In genomic region chr3:126617574-126617973, GRCh38 we compare ENCODE assay signal across 25 cellular contexts. TPM values are rescaled to one million over a fixed set of nuclear protein-coding genes. Genes with fewer than 3 reads are reported as not detected.
DNase-seq lines count a peak whose midpoint lies in the region; ATAC-seq, FAIRE-seq and TF ChIP-seq lines count a peak whose summit lies in the region.
"Had no signal": no experiment of that assay in that cellular context is flagged by ENCODE, and none has a peak within 500 bp of the region (broad histone marks: within the 10 kb centered on the region; RNA-seq: fewer than 3 reads in every experiment).

No MANE protein-coding gene starts in this region.

- H3K4me3 ChIP-seq in GM23248 (no peak overlapping the region), RWPE2 (ENCODE audit: severe bottlenecking) (no peak overlapping the region), endothelial cell of umbilical vein (replicated peaks in 1 of 3; ENCODE audit: insufficient read depth in 1 of 3, low read depth in 1 of 3, low read length in 3 of 3) (no peak overlapping the region), vagina (no peak overlapping the region)

- no peak overlapping the region for H3K9ac ChIP-seq in GM23248
- H3K9ac ChIP-seq in endothelial cell of umbilical vein (replicated peaks; ENCODE audit: extremely low read depth, insufficient read depth, low read length): no peak overlapping the region

- H3K9me2 ChIP-seq in GM23248 (ENCODE audit: insufficient read depth): no peaks in the 10 kb centered on the region

- H4K20me1 ChIP-seq in GM23248 (ENCODE audit: insufficient read depth) (no peaks in the 10 kb centered on the region), endothelial cell of umbilical vein (replicated peaks; ENCODE audit: control insufficient read depth, extremely low read depth, insufficient read depth, low read length) (no peaks in the 10 kb centered on the region)

- H3K9me3 ChIP-seq in GM23248 (ENCODE audit: low read depth) (no peaks in the 10 kb centered on the region), RWPE2 (ENCODE audit: severe bottlenecking) (no peaks in the 10 kb centered on the region), endothelial cell of umbilical vein (replicated peaks; ENCODE audit: control insufficient read depth, insufficient read depth, low read length) (no peaks in the 10 kb centered on the region), vagina (no peaks in the 10 kb centered on the region)

- in situ Hi-C loops in GM23248 (cut with MboI): no loop called here

- peaks cover 46% of the 10 kb centered on the region for H3F3A ChIP-seq in GM23248 (ENCODE audit: insufficient read depth)

- H3K27ac ChIP-seq in GM23248 (no peak overlapping the region), RWPE2 (ENCODE audit: poor library complexity, severe bottlenecking) (peak overlapping the region; percentile 44), endothelial cell of umbilical vein (ENCODE audit: insufficient read depth, low read depth, low read length) (no peak overlapping the region), vagina (no peak overlapping the region)

- no peaks in the 10 kb centered on the region for H3K9me1 ChIP-seq in endothelial cell of umbilical vein (replicated peaks; ENCODE audit: control insufficient read depth, extremely low read depth, insufficient read depth, low read length)

- H2AFZ ChIP-seq in GM23248 (no peak overlapping the region), endothelial cell of umbilical vein (ENCODE audit: low read depth, low read length) (no peak overlapping the region)

- CTCF ChIA-PET in endothelial cell of umbilical vein (lab: Charles Lee): no interaction called here

- POLR2A ChIA-PET in endothelial cell of umbilical vein (lab: Charles Lee): no interaction called here

- DNase-seq in NOMO-1 treated with DMSO at 0.1 percent for 48 hours (lab: John Stamatoyannopoulos, UW; ENCODE audit: unreplicated experiment): peak; percentile 14
- no peak for DNase-seq in NOMO-1 treated with dmso at 0.1 percent for 144 hours (lab: John Stamatoyannopoulos, UW; ENCODE audit: unreplicated experiment)
- DNase-seq in GM23248: no peak
- no peak for DNase-seq in RWPE2 (ENCODE audit: low spot score)
- DNase-seq in endothelial cell of umbilical vein (ENCODE audit: low read depth, low spot score): no peak
- DNase-seq in vagina (ENCODE audit: extremely low spot score in 2 of 2): no peak
- no peak for DNase-seq in NCI-H2107 (lab: John Stamatoyannopoulos, UW)
- DNase-seq: 8988T; C1 segment of cervical spinal cord; DMS53; H9; NCI-H1092 treated with DMSO at 0.1 percent for 48 hours; NCI-H146; NCI-H2029 treated with DMSO at 0.1 percent for 48 hours; NCI-H2171; NCI-H345; NCI-H524; NCI-H774; NK-92 treated with Interleukin-12 subunit alpha and Interleukin-12 subunit beta, amount 100 ng/mL, for 24 hours; SHP77 treated with DMSO at 0.1 percent for 48 hours; T-helper 1 cell had no signal

- H3K27me3 ChIP-seq in GM23248 (replicated peaks; ENCODE audit: insufficient read depth) (no peaks in the 10 kb centered on the region), RWPE2 (ENCODE audit: insufficient read depth, poor library complexity, severe bottlenecking) (no peaks in the 10 kb centered on the region), endothelial cell of umbilical vein (ENCODE audit: control insufficient read depth in 2 of 2, insufficient read depth in 2 of 2, low read length in 2 of 2) (no peaks in the 10 kb centered on the region), vagina (no peaks in the 10 kb centered on the region)

- no peak for FAIRE-seq in endothelial cell of umbilical vein (lab: Jason Lieb, UNC)
- FAIRE-seq: D721Med, HTR-8/SVneo had no signal

- no peak for TF ChIP-seq CTCF in RWPE2 (IDR thresholded peaks at IDR 0.05; ENCODE audit: poor library complexity, severe bottlenecking)
- TF ChIP-seq CTCF in endothelial cell of umbilical vein (IDR thresholded peaks at IDR 0.05; ENCODE audit: extremely low read depth in 1 of 2, insufficient read depth in 1 of 2, low read depth in 1 of 2, low read length in 2 of 2): no peak
- no peak for TF ChIP-seq CTCF in vagina (IDR thresholded peaks at IDR 0.05)

- no peak for TF ChIP-seq POLR2A in endothelial cell of umbilical vein (IDR thresholded peaks at IDR 0.05; ENCODE audit: low read depth, low read length)
- no peak for TF ChIP-seq POLR2A in vagina (IDR thresholded peaks at IDR 0.05)

- H3K4me2 ChIP-seq in GM23248 (ENCODE audit: unreplicated experiment) (peak overlapping the region; percentile 10), endothelial cell of umbilical vein (ENCODE audit: insufficient read depth, low read length) (peak overlapping the region; percentile 39)

- dilution Hi-C loops in endothelial cell of umbilical vein (cut with MboI; ENCODE audit: extremely low pct_ligation_motif_present, low sequenced_read_pairs): no loop called here

- H3K36me3 ChIP-seq in GM23248 (ENCODE audit: low read depth): 0 out of 2 replicates have a peak, but pooled peaks cover 2% of the 10 kb centered on the region
- peaks cover 28% of the 10 kb centered on the region; the same call in 1 of the 2 replicates for H3K36me3 ChIP-seq in RWPE2 (ENCODE audit: low read depth)
- H3K36me3 ChIP-seq in endothelial cell of umbilical vein (ENCODE audit: control insufficient read depth in 2 of 2, extremely low read depth in 1 of 2, insufficient read depth in 2 of 2, low read length in 2 of 2): no peaks in the 10 kb centered on the region
- no peaks in the 10 kb centered on the region for H3K36me3 ChIP-seq in vagina

- H3K79me2 ChIP-seq in GM23248 (ENCODE audit: insufficient read depth) (no peaks in the 10 kb centered on the region), endothelial cell of umbilical vein (ENCODE audit: control insufficient read depth, insufficient read depth, low read length) (no peaks in the 10 kb centered on the region)

- BruUV-seq in endothelial cell of umbilical vein (replicated peaks; lab: Mats Ljungman, UMichigan): no TSS peak

- H3K4me1 ChIP-seq in GM23248 (ENCODE audit: insufficient read depth) (peaks cover 40% of the 10 kb centered on the region), RWPE2 (ENCODE audit: insufficient read depth, poor library complexity, severe bottlenecking) (peaks cover 44% of the 10 kb centered on the region), endothelial cell of umbilical vein (ENCODE audit: control insufficient read depth, extremely low read depth, insufficient read depth, low read length) (peaks cover 16% of the 10 kb centered on the region), vagina (no peaks in the 10 kb centered on the region)

- ATAC-seq in RWPE2 (ENCODE audit: low read depth) (no peak), HG03039 (IDR thresholded peaks at IDR 0.05; ENCODE audit: unreplicated experiment) (no peak)

- intact Hi-C loops in endothelial cell of umbilical vein (cut with micrococcal nuclease) (no loop called here), vagina (cut with DNase I) (no loop called here)

TF ChIP-seq in endothelial cell of umbilical vein, 7 proteins besides CTCF, POLR2A, EP300 and RAD21:
- TF ChIP-seq EZH2 (IDR thresholded peaks at IDR 0.05; ENCODE audit: borderline replicate concordance, low read depth, low read length, severe bottlenecking) (no peak), POLR2AphosphoS5 (IDR thresholded peaks at IDR 0.05; ENCODE audit: insufficient read depth, low read depth, low read length) (no peak), JUN (IDR thresholded peaks at IDR 0.05; ENCODE audit: borderline replicate concordance, insufficient read depth, insufficient read length, low read depth) (no peak), MYC (IDR thresholded peaks at IDR 0.05; ENCODE audit: low read depth, low read length) (no peak), FOS (IDR thresholded peaks at IDR 0.05; ENCODE audit: borderline replicate concordance, insufficient read depth, low read length) (no peak), GATA2 (IDR thresholded peaks at IDR 0.05; ENCODE audit: insufficient read depth, insufficient read length, low read depth, low read length) (no peak)
- TF ChIP-seq, protein P1, sequence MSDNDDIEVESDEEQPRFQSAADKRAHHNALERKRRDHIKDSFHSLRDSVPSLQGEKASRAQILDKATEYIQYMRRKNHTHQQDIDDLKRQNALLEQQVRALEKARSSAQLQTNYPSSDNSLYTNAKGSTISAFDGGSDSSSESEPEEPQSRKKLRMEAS (IDR thresholded peaks at IDR 0.05; ENCODE audit: insufficient read depth, insufficient read length): no peak

RNA-seq across cellular contexts. Expression of gene TXNRD3, which starts 37.4 kb away (rescaled TPM):
- 15.9 and 16.2 TPM in 2 replicates for total RNA-seq in GM23248 (2014; rRNA removed; shearing (Covaris generic))
- polyA plus RNA-seq in GM23248 (2016; fragmentation: Nextera tagmentation; extraction: Ambion mirVana) (14.7 and 15.7 TPM in 2 replicates), endothelial cell of umbilical vein (2.5 and 2.6 TPM in 2 replicates)
- total RNA-seq in endothelial cell of umbilical vein (5.0 and 7.1 TPM in 2 replicates), vagina (7.1 TPM)
- 2.7 TPM in 2 replicates for polyA plus RNA-seq in endothelial cell of umbilical vein (2011; cell fraction: cytosol; rRNA removed)
- polyA plus RNA-seq in endothelial cell of umbilical vein (2011; cell fraction: nucleus; rRNA removed): 2.9 and 7.2 TPM in 2 replicates
- 9.4 and 10.6 TPM in 2 replicates for polyA plus RNA-seq in endothelial cell of umbilical vein (2012)
- 6.0 and 7.0 TPM in 2 replicates for polyA minus RNA-seq in endothelial cell of umbilical vein
- polyA minus RNA-seq in endothelial cell of umbilical vein (2011; cell fraction: cytosol; rRNA and poly(A)+ RNA removed): 3.2 TPM
- polyA minus RNA-seq in endothelial cell of umbilical vein (2011; cell fraction: nucleus; rRNA and poly(A)+ RNA removed): 1.9 and 2.2 TPM in 2 replicates

RNA-seq across cellular contexts. Expression of gene C3orf22, which starts 58.8 kb away (rescaled TPM):
- not detected in 2 replicates for total RNA-seq in GM23248 (2014; rRNA removed; shearing (Covaris generic))
- polyA plus RNA-seq in GM23248 (2016; fragmentation: Nextera tagmentation; extraction: Ambion mirVana) (not detected in 2 replicates), endothelial cell of umbilical vein (not detected in 2 replicates)
- total RNA-seq in endothelial cell of umbilical vein (not detected in 2 replicates), vagina (not detected)
- not detected in 2 replicates for polyA plus RNA-seq in endothelial cell of umbilical vein (2011; cell fraction: cytosol; rRNA removed)
- not detected in 2 replicates for polyA plus RNA-seq in endothelial cell of umbilical vein (2011; cell fraction: nucleus; rRNA removed)
- not detected in 2 replicates for polyA plus RNA-seq in endothelial cell of umbilical vein (2012)
- polyA minus RNA-seq in endothelial cell of umbilical vein: not detected in 2 replicates
- not detected for polyA minus RNA-seq in endothelial cell of umbilical vein (2011; cell fraction: cytosol; rRNA and poly(A)+ RNA removed)
- not detected in 2 replicates for polyA minus RNA-seq in endothelial cell of umbilical vein (2011; cell fraction: nucleus; rRNA and poly(A)+ RNA removed)
- total RNA-seq: H9, RPMI7951 had no signal
